Comparison of ENCODE assay signal across 1 cellular context in genomic region chr1:5648410-5649165, GRCh38.
TF ChIP-seq lines count a peak whose summit lies in the region.

No MANE protein-coding gene starts in this region.

TF ChIP-seq in HepG2, 621 proteins besides CTCF, POLR2A, EP300 and RAD21 (continued from another document):
- no peak for TF ChIP-seq MBD4 (IDR thresholded peaks at IDR 0.05; ENCODE audit: borderline replicate concordance, low read length)
